In the genomic region with DNA sequence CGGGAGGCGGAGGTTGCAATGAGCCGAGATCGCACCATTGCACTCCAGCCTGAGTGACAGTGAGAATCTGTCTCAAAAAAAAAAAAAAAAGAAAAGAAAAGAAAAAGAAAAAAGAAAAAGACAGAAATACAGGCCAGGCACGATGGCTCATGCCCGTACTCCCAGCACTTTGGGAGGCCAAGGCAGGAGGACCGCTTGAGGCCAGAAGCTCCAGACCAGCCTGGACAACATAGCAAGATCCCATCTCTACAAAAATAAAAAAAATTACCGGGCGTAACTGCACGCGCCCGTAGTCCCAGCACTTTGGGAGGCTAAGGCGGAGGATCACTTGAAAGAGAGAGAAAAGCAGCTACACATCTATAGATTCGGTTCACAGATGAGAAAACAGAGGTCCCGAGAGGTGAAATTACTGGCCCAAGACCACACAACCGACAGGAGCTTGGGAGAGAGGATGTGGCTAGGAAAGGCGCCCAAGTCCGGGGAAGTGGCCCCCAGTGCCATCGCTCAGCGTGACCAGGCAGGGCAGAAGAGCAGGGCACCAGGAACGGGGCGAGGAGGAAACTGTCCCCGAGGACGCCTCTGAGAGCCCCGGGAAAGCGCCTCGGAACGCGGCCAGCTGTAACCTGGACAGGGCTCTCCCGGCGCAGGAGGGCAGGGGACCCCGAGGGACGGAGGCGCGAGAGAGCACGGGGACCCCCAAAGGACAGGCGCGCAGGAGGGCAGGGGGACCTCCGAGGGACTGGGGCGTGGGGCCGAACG, we compare ENCODE assay signal across 8 cellular contexts. TPM values are rescaled to one million over a fixed set of nuclear protein-coding genes. Genes with fewer than 3 reads are reported as not detected.
A peak's percentile ranks its signal among the peaks of the same experiment; 100 is the strongest.
DNase-seq lines count a peak whose midpoint lies in the region; ATAC-seq and TF ChIP-seq lines count a peak whose summit lies in the region.

No MANE protein-coding gene starts in this region.

- H3K27ac ChIP-seq in cardiac muscle cell, result no peak overlapping the region

- H3K9me3 ChIP-seq in cardiac muscle cell (ENCODE audit: low read depth), result no peaks in the 10 kb centered on the region

- peaks cover 13% of the 10 kb centered on the region for H3K4me1 Mint-ChIP-seq in activated naive CD4-positive, alpha-beta T cell treated with anti-CD3 and anti-CD28 coated beads for 36 hours (ENCODE audit: low read depth)
- peaks cover 48% of the 10 kb centered on the region for H3K4me1 Mint-ChIP-seq in activated B cell treated with CpG ODN at 0.5 μM for 24 hours
- H3K4me1 Mint-ChIP-seq in progenitor cell of endocrine pancreas (ENCODE audit: low read depth), result peaks cover 5% of the 10 kb centered on the region

- H3K9me3 Mint-ChIP-seq in activated naive CD4-positive, alpha-beta T cell treated with anti-CD3 and anti-CD28 coated beads for 36 hours, result no peaks in the 10 kb centered on the region
- H3K9me3 Mint-ChIP-seq in activated B cell treated with CpG ODN at 0.5 μM for 24 hours (no peaks in the 10 kb centered on the region), progenitor cell of endocrine pancreas (ENCODE audit: low read depth) (no peaks in the 10 kb centered on the region)

- peak overlapping the region; percentile 88 for H3K4me3 Mint-ChIP-seq in activated naive CD4-positive, alpha-beta T cell treated with anti-CD3 and anti-CD28 coated beads for 36 hours
- H3K4me3 Mint-ChIP-seq in activated B cell treated with CpG ODN at 0.5 μM for 24 hours (no peak overlapping the region), progenitor cell of endocrine pancreas (ENCODE audit: low read depth) (peak overlapping the region; percentile 89)

- no peaks in the 10 kb centered on the region for H3K36me3 ChIP-seq in cardiac muscle cell

- DNase-seq in activated naive CD4-positive, alpha-beta T cell treated with anti-CD3 and anti-CD28 coated beads for 36 hours, result peak; percentile 7
- DNase-seq in activated naive CD4-positive, alpha-beta T cell treated with anti-CD3 and anti-CD28 coated beads, Interleukin-2, amount 50 U/mL, for 16 hours, result no peak
- DNase-seq in activated B cell treated with CpG ODN at 0.5 μM for 24 hours, result no peak
- no peak for DNase-seq in cardiac muscle cell (ENCODE audit: low read depth in 1 of 2, low spot score in 1 of 2)
- no peak for DNase-seq in progenitor cell of endocrine pancreas (ENCODE audit: low spot score, unreplicated experiment)
- DNase-seq in NCI-H526 treated with DMSO at 0.1 percent for 48 hours (lab: John Stamatoyannopoulos, UW), result no peak
- no peak for DNase-seq in stimulated activated CD4-positive, alpha-beta T cell treated with anti-CD3 and anti-CD28 coated beads, Interleukin-1b, Interleukin-23, amount 100 ng/mL, for 48 hours

- no peaks in the 10 kb centered on the region for H3K27me3 ChIP-seq in cardiac muscle cell

- intact Hi-C loops in activated naive CD4-positive, alpha-beta T cell treated with anti-CD3 and anti-CD28 coated beads for 36 hours (cut with micrococcal nuclease), result loop anchor here (1.0 to 5.0 kb wide), 4 partner anchors 41 to 244 kb away; a partner anchor contains a TSS
- intact Hi-C loops in activated B cell treated with CpG ODN at 0.5 μM for 24 hours (cut with micrococcal nuclease), result loop anchor here (1.0 to 10.0 kb wide), 9 partner anchors 14 to 1289 kb away; a partner anchor contains a TSS

- TF ChIP-seq CTCF in activated B cell treated with CpG ODN at 0.5 μM for 24 hours (IDR thresholded peaks at IDR 0.05), result no peak
- TF ChIP-seq CTCF in cardiac muscle cell (IDR thresholded peaks at IDR 0.05; ENCODE audit: low read depth, low read length), result no peak
- no peak for TF ChIP-seq CTCF in progenitor cell of endocrine pancreas (IDR thresholded peaks at IDR 0.05; ENCODE audit: unreplicated experiment)

- no peaks in the 10 kb centered on the region for H3K36me3 Mint-ChIP-seq in activated naive CD4-positive, alpha-beta T cell treated with anti-CD3 and anti-CD28 coated beads for 36 hours (ENCODE audit: low read depth)
- H3K36me3 Mint-ChIP-seq in activated B cell treated with CpG ODN at 0.5 μM for 24 hours (ENCODE audit: low read depth), result peaks cover 36% of the 10 kb centered on the region
- H3K36me3 Mint-ChIP-seq in progenitor cell of endocrine pancreas (ENCODE audit: insufficient read depth), result peaks cover 1% of the 10 kb centered on the region

- peak overlapping the region; percentile 55 for H3K4me3 ChIP-seq in cardiac muscle cell

- no peaks in the 10 kb centered on the region for H3K4me1 ChIP-seq in cardiac muscle cell (ENCODE audit: low read depth)

- POLR2A ChIA-PET in activated B cell treated with CpG ODN at 0.5 μM for 24 hours (lab: Charles Lee), result interaction anchor here (0.6 to 3.1 kb wide), 17 partner anchors 9 to 318 kb away, joined by 3 to 75 read pairs (median 5); a partner anchor contains a TSS

- CTCF ChIA-PET in activated naive CD4-positive, alpha-beta T cell treated with anti-CD3 and anti-CD28 coated beads for 36 hours (lab: Charles Lee), result no interaction called here
- CTCF ChIA-PET in activated B cell treated with CpG ODN at 0.5 μM for 24 hours (lab: Charles Lee), result interaction anchor here (1.3 kb wide), 1 partner anchor 13 kb away, joined by 3 read pairs; no protein-coding TSS in a partner anchor

- no peaks in the 10 kb centered on the region for H3K27me3 Mint-ChIP-seq in activated naive CD4-positive, alpha-beta T cell treated with anti-CD3 and anti-CD28 coated beads for 36 hours (ENCODE audit: low read depth)
- H3K27me3 Mint-ChIP-seq in activated B cell treated with CpG ODN at 0.5 μM for 24 hours, result no peaks in the 10 kb centered on the region
- peaks cover 4% of the 10 kb centered on the region for H3K27me3 Mint-ChIP-seq in progenitor cell of endocrine pancreas

- ATAC-seq in HG03354 (IDR thresholded peaks at IDR 0.05; ENCODE audit: poor library complexity, severe bottlenecking, unreplicated experiment) (peak; percentile 19), activated B cell treated with CpG ODN at 0.5 μM for 24 hours (ENCODE audit: low read depth) (peak; percentile 3)

- H3K27ac Mint-ChIP-seq in activated naive CD4-positive, alpha-beta T cell treated with anti-CD3 and anti-CD28 coated beads for 36 hours, result no peak overlapping the region
- peak overlapping the region; percentile 98 for H3K27ac Mint-ChIP-seq in activated B cell treated with CpG ODN at 0.5 μM for 24 hours
- H3K27ac Mint-ChIP-seq in progenitor cell of endocrine pancreas, result peak overlapping the region; percentile 88

RNA-seq across cellular contexts. Expression of a gene that starts 0.6 kb away (rescaled TPM):
- total RNA-seq in activated naive CD4-positive, alpha-beta T cell treated with anti-CD3 and anti-CD28 coated beads for 36 hours, result 10 to 100 TPM; 28.7 to 29.6 TPM
- total RNA-seq in activated B cell treated with CpG ODN at 0.5 μM for 24 hours (175 and 181 TPM in 2 replicates), cardiac muscle cell (6.3 and 7.1 TPM in 2 replicates), progenitor cell of endocrine pancreas (15.6 and 19.0 TPM in 2 replicates)
- 12.8 and 26.2 TPM in 2 replicates for polyA plus RNA-seq in cardiac muscle cell

RNA-seq across cellular contexts. Expression of a gene that starts 41.0 kb away (rescaled TPM):
- 100 to 1,000 TPM; 156 to 159 TPM for total RNA-seq in activated naive CD4-positive, alpha-beta T cell treated with anti-CD3 and anti-CD28 coated beads for 36 hours
- total RNA-seq in activated B cell treated with CpG ODN at 0.5 μM for 24 hours (198 and 202 TPM in 2 replicates), cardiac muscle cell (132 and 161 TPM in 2 replicates), progenitor cell of endocrine pancreas (158 and 172 TPM in 2 replicates)
- polyA plus RNA-seq in cardiac muscle cell, result 151 and 173 TPM in 2 replicates
